Comparison of ENCODE assay signal across 25 cellular contexts in genomic region chr3:152251916-152252315, GRCh38. TPM values are rescaled to one million over a fixed set of nuclear protein-coding genes. Genes with fewer than 3 reads are reported as not detected.
DNase-seq lines count a peak whose midpoint lies in the region; ATAC-seq, FAIRE-seq and TF ChIP-seq lines count a peak whose summit lies in the region.
"Had no signal": no experiment of that assay in that cellular context is flagged by ENCODE, and none has a peak within 500 bp of the region (broad histone marks: within the 10 kb centered on the region; RNA-seq: fewer than 3 reads in every experiment).

No MANE protein-coding gene starts in this region.

- peaks cover 65% of the 10 kb centered on the region for H3K4me1 Mint-ChIP-seq in activated T-cell treated with anti-CD3 and anti-CD28 coated beads, Interleukin-2, amount 50 U/mL, for 24 hours (ENCODE audit: low read depth)
- H3K4me1 Mint-ChIP-seq in activated T-cell treated with anti-CD3 and anti-CD28 coated beads, Interleukin-2, amount 50 U/mL, for 4 hours (ENCODE audit: low read depth) = peaks cover 62% of the 10 kb centered on the region
- H3K4me1 Mint-ChIP-seq in activated naive CD8-positive, alpha-beta T cell treated with anti-CD3 and anti-CD28 coated beads, Interleukin-2, amount 50 U/mL, for 24 hours = peaks cover 67% of the 10 kb centered on the region
- H3K4me1 Mint-ChIP-seq in endothelial cell (ENCODE audit: unreplicated experiment) = no peaks in the 10 kb centered on the region

- H3K4me3 ChIP-seq in spleen = no peak overlapping the region
- H3K4me3 ChIP-seq: lower lobe of right lung, mucosa of descending colon, SJCRH30 had no signal

- peaks cover 23 to 77% (median 56%) of the 10 kb centered on the region in 6 donors for H3K4me1 ChIP-seq in spleen
- H3K4me1 ChIP-seq: Caco-2, SJCRH30 had no signal

- ATAC-seq in activated T-cell treated with anti-CD3 and anti-CD28 coated beads, Interleukin-2, amount 50 U/mL, for 4 hours = no peak
- no peak for ATAC-seq in activated naive CD8-positive, alpha-beta T cell treated with anti-CD3 and anti-CD28 coated beads, Interleukin-2, amount 50 U/mL, for 24 hours
- ATAC-seq in GM18909 (IDR thresholded peaks at IDR 0.05; ENCODE audit: poor library complexity, unreplicated experiment) = no peak
- ATAC-seq: HCT116, mucosa of descending colon had no signal

- H3K4me3 Mint-ChIP-seq in activated T-cell treated with anti-CD3 and anti-CD28 coated beads, Interleukin-2, amount 50 U/mL, for 24 hours = no peak overlapping the region
- H3K4me3 Mint-ChIP-seq in activated T-cell treated with anti-CD3 and anti-CD28 coated beads, Interleukin-2, amount 50 U/mL, for 4 hours = no peak overlapping the region
- H3K4me3 Mint-ChIP-seq in activated naive CD8-positive, alpha-beta T cell treated with anti-CD3 and anti-CD28 coated beads, Interleukin-2, amount 50 U/mL, for 24 hours = no peak overlapping the region
- H3K4me3 Mint-ChIP-seq in endothelial cell (ENCODE audit: unreplicated experiment) = no peak overlapping the region

- no peak for TF ChIP-seq POLR2A in GM12892 (IDR thresholded peaks at IDR 0.05; ENCODE audit: low read depth, low read length)
- no peak for TF ChIP-seq POLR2A in spleen (IDR thresholded peaks at IDR 0.05)

- no peak for DNase-seq in activated T-cell treated with anti-CD3 and anti-CD28 coated beads, Interleukin-2, amount 50 U/mL, for 24 hours
- no peak for DNase-seq in activated T-cell treated with anti-CD3 and anti-CD28 coated beads, Interleukin-2, amount 50 U/mL, for 4 hours
- DNase-seq in GM12892 (ENCODE audit: insufficient read length) (no peak), spleen (no peak), cerebellum (ENCODE audit: low spot score) (no peak), endothelial cell (ENCODE audit: low spot score) (no peak)
- no peak for DNase-seq in activated naive CD8-positive, alpha-beta T cell treated with anti-CD3 and anti-CD28 coated beads, Interleukin-2, amount 50 U/mL, for 24 hours
- DNase-seq: activated naive CD8-positive, alpha-beta T cell treated with anti-CD3 and anti-CD28 coated beads, Interleukin-2, amount 10 ng/mL, durations not matched to agents 7 days and 5 days; AML-193; Caco-2; central memory CD4-positive, alpha-beta T cell; DMS79 treated with DMSO at 0.1 percent for 48 hours; glutamatergic neuron; lower lobe of right lung; mucosa of descending colon; NCI-H1694 treated with DMSO at 0.1 percent for 48 hours; NCI-H526; SJCRH30; trophoblast cell had no signal

- no peaks in the 10 kb centered on the region for H3K36me3 Mint-ChIP-seq in activated T-cell treated with anti-CD3 and anti-CD28 coated beads, Interleukin-2, amount 50 U/mL, for 24 hours (ENCODE audit: low read depth)
- H3K36me3 Mint-ChIP-seq in activated T-cell treated with anti-CD3 and anti-CD28 coated beads, Interleukin-2, amount 50 U/mL, for 4 hours (ENCODE audit: insufficient read depth) = peaks cover 4% of the 10 kb centered on the region
- H3K36me3 Mint-ChIP-seq in activated naive CD8-positive, alpha-beta T cell treated with anti-CD3 and anti-CD28 coated beads, Interleukin-2, amount 50 U/mL, for 24 hours (ENCODE audit: low read depth) = no peaks in the 10 kb centered on the region
- H3K36me3 Mint-ChIP-seq in endothelial cell (ENCODE audit: low read depth, unreplicated experiment) = no peaks in the 10 kb centered on the region

- H3K27ac Mint-ChIP-seq in activated T-cell treated with anti-CD3 and anti-CD28 coated beads, Interleukin-2, amount 50 U/mL, for 24 hours = peak overlapping the region; percentile 28
- H3K27ac Mint-ChIP-seq in activated naive CD8-positive, alpha-beta T cell treated with anti-CD3 and anti-CD28 coated beads, Interleukin-2, amount 50 U/mL, for 24 hours = peak overlapping the region; percentile 97
- H3K27ac Mint-ChIP-seq in endothelial cell (ENCODE audit: unreplicated experiment) = no peak overlapping the region
- H3K27ac Mint-ChIP-seq: progenitor cell of endocrine pancreas had no signal

- H3K36me3 ChIP-seq in spleen = no peaks in the 10 kb centered on the region
- H3K36me3 ChIP-seq: lower lobe of right lung, SJCRH30 had no signal

- H3K27ac ChIP-seq in spleen = peak overlapping the region in 5 of 8 donors; percentile 12 to 85 (median 79)
- H3K27ac ChIP-seq: epithelial cell of prostate, lower lobe of right lung, SJCRH30, VCaP had no signal

- H3K27me3 Mint-ChIP-seq in activated T-cell treated with anti-CD3 and anti-CD28 coated beads, Interleukin-2, amount 50 U/mL, for 24 hours = no peaks in the 10 kb centered on the region
- no peaks in the 10 kb centered on the region for H3K27me3 Mint-ChIP-seq in activated T-cell treated with anti-CD3 and anti-CD28 coated beads, Interleukin-2, amount 50 U/mL, for 4 hours (ENCODE audit: low read depth)
- no peaks in the 10 kb centered on the region for H3K27me3 Mint-ChIP-seq in activated naive CD8-positive, alpha-beta T cell treated with anti-CD3 and anti-CD28 coated beads, Interleukin-2, amount 50 U/mL, for 24 hours
- no peaks in the 10 kb centered on the region for H3K27me3 Mint-ChIP-seq in endothelial cell (ENCODE audit: unreplicated experiment)
- H3K27me3 Mint-ChIP-seq: activated naive CD8-positive, alpha-beta T cell treated with anti-CD3 and anti-CD28 coated beads, Interleukin-2, amount 10 ng/mL, durations not matched to agents 7 days and 5 days had no signal

- TF ChIP-seq CTCF in spleen (IDR thresholded peaks at IDR 0.05 in 8 of 11, conservative IDR thresholded peaks at IDR 0.05 in 3 of 11) (no peak), endothelial cell (IDR thresholded peaks at IDR 0.05; ENCODE audit: unreplicated experiment) (no peak)

- no peaks in the 10 kb centered on the region for H3K9me3 Mint-ChIP-seq in activated T-cell treated with anti-CD3 and anti-CD28 coated beads, Interleukin-2, amount 50 U/mL, for 24 hours
- no peaks in the 10 kb centered on the region for H3K9me3 Mint-ChIP-seq in activated T-cell treated with anti-CD3 and anti-CD28 coated beads, Interleukin-2, amount 50 U/mL, for 4 hours
- no peaks in the 10 kb centered on the region for H3K9me3 Mint-ChIP-seq in activated naive CD8-positive, alpha-beta T cell treated with anti-CD3 and anti-CD28 coated beads, Interleukin-2, amount 50 U/mL, for 24 hours
- no peaks in the 10 kb centered on the region for H3K9me3 Mint-ChIP-seq in endothelial cell (ENCODE audit: unreplicated experiment)

- intact Hi-C loops in spleen (cut with DNase I; ENCODE audit: low total_unique reads) = no loop called here

- peak; percentile 5 for FAIRE-seq in GM12892 (lab: Jason Lieb, UNC)
- FAIRE-seq: A204.1 had no signal

- no peaks in the 10 kb centered on the region for H3K27me3 ChIP-seq in spleen (replicated peaks in 1 of 7)
- H3K27me3 ChIP-seq: SJCRH30 had no signal

- H3K9me3 ChIP-seq in spleen = no peaks in the 10 kb centered on the region
- H3K9me3 ChIP-seq: Caco-2, lower lobe of right lung, mucosa of descending colon, SJCRH30 had no signal

RNA-seq across cellular contexts. Expression of gene MBNL1, which starts 16.8 kb away (rescaled TPM):
- total RNA-seq in activated T-cell treated with anti-CD3 and anti-CD28 coated beads, Interleukin-2, amount 50 U/mL, for 4 hours = 100 to 1,000 TPM; 343 to 376 (median 347) TPM
- polyA plus RNA-seq in GM12892 (2012; ENCODE audit: missing spikeins) = 140 TPM
- 100 to 1,000 TPM; 288 to 491 (median 355) TPM for total RNA-seq in spleen
- 10 to 100 TPM; 64.7 to 66.3 (median 64.7) TPM for polyA plus RNA-seq in spleen
- total RNA-seq in cerebellum = 69.0 TPM
- total RNA-seq in endothelial cell (ENCODE audit: unreplicated experiment) = 54.1 TPM
